ENCODE assay signal across 8 cellular contexts in the genomic region with DNA sequence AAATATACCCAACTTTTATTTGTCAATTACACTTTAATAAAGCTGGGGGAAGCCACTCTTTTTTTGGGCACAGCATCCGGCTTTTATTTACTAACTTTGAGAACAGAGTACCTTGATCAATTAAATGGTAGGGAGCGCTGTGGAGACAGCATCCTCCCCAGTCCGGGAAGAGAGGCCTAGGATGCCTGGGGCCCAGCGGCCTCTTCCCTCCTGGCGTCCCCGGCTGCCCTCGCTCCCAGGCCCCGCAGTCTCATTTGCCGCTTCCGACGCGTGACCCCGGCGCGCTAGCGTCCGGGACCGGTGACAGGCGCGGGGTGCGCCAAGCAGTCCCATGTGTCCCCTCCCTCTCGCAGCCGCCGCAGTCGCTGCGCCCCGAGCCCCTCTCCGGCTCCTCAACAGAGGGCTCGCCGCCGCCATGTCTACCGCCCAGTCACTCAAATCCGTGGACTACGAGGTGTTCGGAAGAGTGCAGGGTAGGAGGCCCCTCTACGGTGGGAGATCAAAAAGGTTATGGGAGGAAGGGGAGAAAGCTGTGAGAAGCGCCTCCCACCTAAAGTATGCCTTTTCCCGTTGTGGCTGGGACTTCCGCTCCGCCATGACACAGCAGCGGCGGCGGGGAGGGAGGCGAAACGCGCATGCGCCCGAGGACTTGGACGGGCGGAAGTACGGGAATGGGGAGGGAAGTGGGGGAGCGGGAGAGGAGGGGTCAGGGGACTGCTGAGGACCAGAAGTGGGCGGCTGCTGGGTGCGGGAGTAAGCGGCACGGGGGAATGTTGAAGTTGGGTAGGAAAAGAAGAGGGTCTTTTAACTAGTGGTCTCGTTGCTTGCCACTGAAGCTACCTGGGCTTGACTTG. TPM values are rescaled to one million over a fixed set of nuclear protein-coding genes. Genes with fewer than 3 reads are reported as not detected.
DNase-seq lines count a peak whose midpoint lies in the region; ATAC-seq and TF ChIP-seq lines count a peak whose summit lies in the region.

TSS of gene ACYP2 (plus strand) at position 332 of the 854 bp plus-strand sequence.

- peaks cover 18% of the 10 kb centered on the region for H3K36me3 Mint-ChIP-seq in activated naive CD4-positive, alpha-beta T cell treated with anti-CD3 and anti-CD28 coated beads, Interleukin-2, amount 50 U/mL, for 24 hours

- peak; percentile 80 for ATAC-seq in HG02623 (IDR thresholded peaks at IDR 0.05; ENCODE audit: unreplicated experiment)
- ATAC-seq in SK-N-SH treated with all-trans-retinoic acid at 6 μM for 48 hours: peak; percentile 95
- ATAC-seq in omental fat pad (ENCODE audit: low FRiP score): peak; percentile 97

- peak within 1 kb of the TSS; percentile 99 for H3K27ac ChIP-seq in temporal lobe (ENCODE audit: low read depth, low read length)

- H3K4me3 Mint-ChIP-seq in activated naive CD4-positive, alpha-beta T cell treated with anti-CD3 and anti-CD28 coated beads, Interleukin-2, amount 50 U/mL, for 24 hours: peak within 1 kb of the TSS; percentile 91

- no peak for TF ChIP-seq CTCF in omental fat pad (IDR thresholded peaks at IDR 0.05)

- peak; percentile 93 for DNase-seq in NCI-H1092 treated with DMSO at 0.1 percent for 48 hours (lab: John Stamatoyannopoulos, UW)
- peak; percentile 71 for DNase-seq in glomerular endothelial cell (ENCODE audit: extremely low read depth, low read depth, low spot score)
- peak; percentile 80 for DNase-seq in omental fat pad (ENCODE audit: low spot score)

- peak; percentile 82 for TF ChIP-seq POLR2A in GM10847 (IDR thresholded peaks at IDR 0.05; ENCODE audit: extremely low read depth, insufficient read length)

- no peaks in the 10 kb centered on the region for H3K27me3 Mint-ChIP-seq in activated naive CD4-positive, alpha-beta T cell treated with anti-CD3 and anti-CD28 coated beads, Interleukin-2, amount 50 U/mL, for 24 hours

- H3K27ac Mint-ChIP-seq in activated naive CD4-positive, alpha-beta T cell treated with anti-CD3 and anti-CD28 coated beads, Interleukin-2, amount 50 U/mL, for 24 hours: peak within 1 kb of the TSS; percentile 99

- H3K9me3 Mint-ChIP-seq in activated naive CD4-positive, alpha-beta T cell treated with anti-CD3 and anti-CD28 coated beads, Interleukin-2, amount 50 U/mL, for 24 hours: peaks cover 7% of the 10 kb centered on the region

- peaks cover 19% of the 10 kb centered on the region for H3K4me1 Mint-ChIP-seq in activated naive CD4-positive, alpha-beta T cell treated with anti-CD3 and anti-CD28 coated beads, Interleukin-2, amount 50 U/mL, for 24 hours

TF ChIP-seq in SK-N-SH treated with all-trans-retinoic acid at 6 μM for 48 hours, 23 proteins besides CTCF, POLR2A, EP300 and RAD21:
- TF ChIP-seq ZNF70 (CRISPR knock-in tag; IDR thresholded peaks at IDR 0.05) (no peak), OSR1 (CRISPR knock-in tag; IDR thresholded peaks at IDR 0.05) (no peak), GLIS3 (CRISPR knock-in tag; IDR thresholded peaks at IDR 0.05) (0 out of 2 replicates have a peak, but pooled peaks have one; percentile 49), CSDC2 (CRISPR knock-in tag; IDR thresholded peaks at IDR 0.05) (no peak), TSHZ2 (CRISPR knock-in tag; IDR thresholded peaks at IDR 0.05) (0 out of 2 replicates have a peak, but pooled peaks have one; percentile 13), ZFP30 (CRISPR knock-in tag; IDR thresholded peaks at IDR 0.05) (no peak), ZNF565 (CRISPR knock-in tag; conservative IDR thresholded peaks at IDR 0.05; ENCODE audit: low read depth) (no peak), ZFP3 (CRISPR knock-in tag; IDR thresholded peaks at IDR 0.05) (peak; percentile 74; the same call in 1 of the 2 replicates), ISL1 (CRISPR knock-in tag; IDR thresholded peaks at IDR 0.05) (no peak), ARNTL (CRISPR knock-in tag; IDR thresholded peaks at IDR 0.05; ENCODE audit: borderline replicate concordance, low read depth) (no peak)
- TF ChIP-seq, protein P1, sequence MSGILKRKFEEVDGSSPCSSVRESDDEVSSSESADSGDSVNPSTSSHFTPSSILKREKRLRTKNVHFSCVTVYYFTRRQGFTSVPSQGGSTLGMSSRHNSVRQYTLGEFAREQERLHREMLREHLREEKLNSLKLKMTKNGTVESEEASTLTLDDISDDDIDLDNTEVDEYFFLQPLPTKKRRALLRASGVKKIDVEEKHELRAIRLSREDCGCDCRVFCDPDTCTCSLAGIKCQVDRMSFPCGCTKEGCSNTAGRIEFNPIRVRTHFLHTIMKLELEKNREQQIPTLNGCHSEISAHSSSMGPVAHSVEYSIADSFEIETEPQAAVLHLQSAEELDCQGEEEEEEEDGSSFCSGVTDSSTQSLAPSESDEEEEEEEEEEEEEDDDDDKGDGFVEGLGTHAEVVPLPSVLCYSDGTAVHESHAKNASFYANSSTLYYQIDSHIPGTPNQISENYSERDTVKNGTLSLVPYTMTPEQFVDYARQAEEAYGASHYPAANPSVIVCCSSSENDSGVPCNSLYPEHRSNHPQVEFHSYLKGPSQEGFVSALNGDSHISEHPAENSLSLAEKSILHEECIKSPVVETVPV (CRISPR knock-in tag; IDR thresholded peaks at IDR 0.05): peak; percentile 42; the same call in 1 of the 2 replicates

RNA-seq across cellular contexts. Expression of gene ACYP2, which starts in this region (rescaled TPM):
- total RNA-seq in glomerular endothelial cell: 7.1 and 9.0 TPM in 2 replicates
- 10 to 100 TPM; 15.1 to 20.0 (median 18.2) TPM for total RNA-seq in omental fat pad
- total RNA-seq in temporal lobe: 17.2 TPM

Comparison
In these comparisons a context has a peak if more than half of its experiments do, and no peak if none do; other contexts are left out.
1. Peak in every context shown above with its lines: DNase-seq, ATAC-seq and H3K27ac ChIP-seq.